In the genomic region with DNA sequence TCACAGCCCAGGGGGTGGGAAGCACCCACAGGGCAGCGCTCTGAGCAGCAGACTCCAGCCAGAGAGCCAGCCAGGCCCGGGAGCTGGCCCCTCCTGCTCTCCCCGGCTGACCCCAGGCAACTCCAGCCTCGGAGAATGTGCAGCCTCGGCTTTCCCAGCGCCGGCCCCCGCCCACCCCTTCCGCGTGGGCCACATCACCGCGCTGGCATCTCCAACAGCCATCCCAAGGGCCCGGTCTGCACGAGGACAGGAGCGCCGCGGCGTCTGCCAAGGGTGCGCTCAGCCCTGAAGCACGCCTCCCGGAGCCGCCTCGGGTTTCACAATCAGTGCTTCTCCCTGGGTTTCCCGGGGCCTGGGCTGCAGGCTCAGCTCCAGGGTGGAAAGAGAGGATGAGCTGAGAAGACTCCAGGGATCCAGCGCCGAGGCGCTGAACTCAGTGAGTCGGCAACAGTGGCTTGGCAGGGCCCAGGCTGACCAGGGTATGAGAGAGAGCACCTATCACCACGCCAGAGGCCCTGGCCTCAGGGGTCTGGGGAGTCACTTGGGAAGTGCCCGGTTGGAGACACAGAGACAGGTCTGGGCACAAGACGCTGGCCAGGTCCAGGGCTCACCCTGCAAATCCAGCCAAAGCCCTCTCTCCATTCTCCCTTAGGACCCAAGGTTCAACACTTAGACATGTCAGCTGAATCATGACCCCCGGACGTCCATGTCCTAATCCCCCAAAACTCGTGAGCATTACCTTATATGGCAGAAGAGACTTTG, we compare ENCODE assay signal across 9 cellular contexts.
DNase-seq lines count a peak whose midpoint lies in the region; ATAC-seq, FAIRE-seq and TF ChIP-seq lines count a peak whose summit lies in the region.
"Had no signal": no experiment of that assay in that cellular context is flagged by ENCODE, and none has a peak within 500 bp of the region (broad histone marks: within the 10 kb centered on the region; RNA-seq: fewer than 3 reads in every experiment).

No MANE protein-coding gene starts in this region.

- no peaks in the 10 kb centered on the region for H3K36me3 ChIP-seq in bronchial epithelial cell (ENCODE audit: control insufficient read depth, insufficient read depth, low read length)

- no peak for FAIRE-seq in bronchial epithelial cell (lab: Jason Lieb, UNC)

- DNase-seq in HS-27A (ENCODE audit: low read depth) (peak; percentile 64), bronchial epithelial cell (ENCODE audit: low read depth) (peak; percentile 4), left lobe of liver (ENCODE audit: low spot score) (peak; percentile 64), stromal cell of bone marrow (ENCODE audit: low read depth) (peak; percentile 99), NOMO-1 (lab: John Stamatoyannopoulos, UW; ENCODE audit: unreplicated experiment in 2 of 2) (no peak), NCI-H1417 (lab: John Stamatoyannopoulos, UW) (no peak), NCI-H1436 treated with DMSO at 0.1 percent for 48 hours (lab: John Stamatoyannopoulos, UW) (no peak)
- DNase-seq: PC-9 had no signal

- H3K4me3 ChIP-seq in bronchial epithelial cell (ENCODE audit: low read depth, low read length), result no peak overlapping the region
- H3K4me3 ChIP-seq: PC-9 had no signal

- TF ChIP-seq CTCF in bronchial epithelial cell (IDR thresholded peaks at IDR 0.05; ENCODE audit: insufficient read depth, low read length, severe bottlenecking), result no peak

- no peaks in the 10 kb centered on the region for H3K27me3 ChIP-seq in bronchial epithelial cell (ENCODE audit: control insufficient read depth, insufficient read depth, low read length)

- peak; percentile 66 for ATAC-seq in left lobe of liver
- no peak for ATAC-seq in HG02623 (IDR thresholded peaks at IDR 0.05; ENCODE audit: unreplicated experiment)

Comparison
In these comparisons a context has a peak if more than half of its experiments do, and no peak if none do; other contexts are left out.
1. DNase-seq: peak in HS-27A (single experiment), bronchial epithelial cell (single experiment), left lobe of liver (single experiment) and stromal cell of bone marrow (single experiment); none in NOMO-1 (0 of 2), NCI-H1417 (0 of 3) and NCI-H1436 treated with DMSO at 0.1 percent for 48 hours (single experiment).